ENCODE assay signal across 11 cellular contexts in genomic region chr6:160348209-160348551, GRCh38. TPM values are rescaled to one million over a fixed set of nuclear protein-coding genes. Genes with fewer than 3 reads are reported as not detected.
DNase-seq lines count a peak whose midpoint lies in the region; ATAC-seq, FAIRE-seq and TF ChIP-seq lines count a peak whose summit lies in the region.
"Had no signal": no experiment of that assay in that cellular context is flagged by ENCODE, and none has a peak within 500 bp of the region (broad histone marks: within the 10 kb centered on the region; RNA-seq: fewer than 3 reads in every experiment).

Gene SLC22A3, plus strand, starts transcription at chr6:160348378. Its CDS starts 42 bp downstream, at chr6:160348420.

- H3K9me3 Mint-ChIP-seq in glutamatergic neuron (ENCODE audit: unreplicated experiment) = peaks cover 10% of the 10 kb centered on the region

- H3K27ac Mint-ChIP-seq in T-helper 17 cell = no peak within 1 kb of the TSS
- H3K27ac Mint-ChIP-seq in glutamatergic neuron (ENCODE audit: unreplicated experiment) = no peak within 1 kb of the TSS

- TF ChIP-seq CTCF in glutamatergic neuron (IDR thresholded peaks at IDR 0.05; ENCODE audit: partially characterized antibody, unreplicated experiment) = no peak

- H3K9me3 ChIP-seq in T-helper 17 cell (ENCODE audit: control insufficient read depth, low read length, poor library complexity, severe bottlenecking) (no peaks in the 10 kb centered on the region), neuron (ENCODE audit: low read length) (peaks cover 2% of the 10 kb centered on the region)

- H3K4me3 ChIP-seq in neuron (ENCODE audit: low read length) = peak within 1 kb of the TSS; percentile 6
- H3K4me3 ChIP-seq: SJSA1 had no signal

- DNase-seq in AG20443 (ENCODE audit: low spot score) = peak; percentile 48
- no peak for DNase-seq in T-helper 17 cell
- peak; percentile 58 for DNase-seq in glutamatergic neuron
- no peak for DNase-seq in H54 (ENCODE audit: insufficient read length, low spot score)
- DNase-seq in SIG-M5 (lab: John Stamatoyannopoulos, UW) = no peak
- DNase-seq: effector CD4-positive, alpha-beta T cell; GDM1 had no signal

- H3K27me3 Mint-ChIP-seq in T-helper 17 cell = peaks cover 68% of the 10 kb centered on the region
- H3K27me3 Mint-ChIP-seq in glutamatergic neuron (ENCODE audit: unreplicated experiment) = peaks cover 13% of the 10 kb centered on the region

- peaks cover 6% of the 10 kb centered on the region for H3K4me1 ChIP-seq in neuron (ENCODE audit: insufficient read depth, low read length)
- H3K4me1 ChIP-seq: SJSA1 had no signal

- H3K4me1 Mint-ChIP-seq in T-helper 17 cell (peaks cover 8% of the 10 kb centered on the region), glutamatergic neuron (ENCODE audit: low read depth, unreplicated experiment) (peaks cover 3% of the 10 kb centered on the region)

- H2AFZ ChIP-seq in neuron (ENCODE audit: low read depth, low read length) = peak within 1 kb of the TSS; percentile 85

- H3K27me3 ChIP-seq in neuron (ENCODE audit: insufficient read depth, low read length) = peaks cover 71% of the 10 kb centered on the region
- H3K27me3 ChIP-seq: SJSA1 had no signal

- no peaks in the 10 kb centered on the region for H3K36me3 ChIP-seq in neuron (ENCODE audit: insufficient read depth, low read length)
- H3K36me3 ChIP-seq: SJSA1 had no signal

- H3K36me3 Mint-ChIP-seq in T-helper 17 cell (ENCODE audit: low read depth) = peaks cover 12% of the 10 kb centered on the region
- H3K36me3 Mint-ChIP-seq in glutamatergic neuron (ENCODE audit: unreplicated experiment) = no peaks in the 10 kb centered on the region

- no peak for TF ChIP-seq POLR2A in H54 (IDR thresholded peaks at IDR 0.05; ENCODE audit: low read depth, low read length)

- ATAC-seq in T-helper 17 cell (no peak), HG03457 (IDR thresholded peaks at IDR 0.05; ENCODE audit: unreplicated experiment) (no peak), GM19328 (IDR thresholded peaks at IDR 0.05; ENCODE audit: unreplicated experiment) (no peak)

- H3K4me3 Mint-ChIP-seq in T-helper 17 cell (peak within 1 kb of the TSS; percentile 31), glutamatergic neuron (ENCODE audit: unreplicated experiment) (peak within 1 kb of the TSS; percentile 81)

- FAIRE-seq in H54 (lab: Jason Lieb, UNC) = no peak

RNA-seq across cellular contexts. Expression of gene SLC22A3, which starts in this region (rescaled TPM):
- total RNA-seq in T-helper 17 cell (not detected), glutamatergic neuron (ENCODE audit: unreplicated experiment) (not detected)
- total RNA-seq: SJSA1 had no signal

Comparison
In these comparisons a context has a peak if more than half of its experiments do, and no peak if none do; other contexts are left out.
1. Peak in DNase-seq in glutamatergic neuron; RNA of the gene not detected or under 1 TPM.